ENCODE assay signal across 17 cellular contexts in the genomic region with DNA sequence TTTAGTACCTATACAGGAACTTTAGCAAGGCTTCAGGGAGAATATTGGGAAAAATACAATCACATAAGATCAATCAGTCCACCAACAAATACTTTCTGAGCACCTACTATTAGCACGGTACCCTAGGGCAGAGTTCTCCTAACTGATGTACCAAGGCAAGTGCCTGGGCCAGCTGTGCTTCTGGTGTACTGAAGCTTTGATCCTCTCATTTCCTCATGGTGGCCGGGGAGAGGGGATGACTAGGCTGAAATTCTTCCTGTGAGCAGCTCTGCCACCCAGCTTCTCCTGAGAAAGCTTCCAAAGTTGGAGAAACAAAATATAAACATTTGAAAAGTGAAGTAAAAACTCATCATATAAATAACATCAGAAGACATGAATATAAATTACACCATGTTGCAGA. TPM values are rescaled to one million over a fixed set of nuclear protein-coding genes. Genes with fewer than 3 reads are reported as not detected.
DNase-seq lines count a peak whose midpoint lies in the region; TF ChIP-seq lines count a peak whose summit lies in the region.
"Had no signal": no experiment of that assay in that cellular context is flagged by ENCODE, and none has a peak within 500 bp of the region (broad histone marks: within the 10 kb centered on the region; RNA-seq: fewer than 3 reads in every experiment).

No MANE protein-coding gene starts in this region.

- CTCF ChIA-PET in Caco-2 (lab: Charles Lee) = no interaction called here

- TF ChIP-seq POLR2A in suprapubic skin (IDR thresholded peaks at IDR 0.05) = no peak

- H3K4me1 Mint-ChIP-seq in Caco-2 (ENCODE audit: low read depth, unreplicated experiment) (no peaks in the 10 kb centered on the region), CD14-positive monocyte (no peaks in the 10 kb centered on the region)
- H3K4me1 Mint-ChIP-seq: CD4-positive, CD25-positive, alpha-beta regulatory T cell had no signal

- TF ChIP-seq CTCF in Caco-2 (IDR thresholded peaks at IDR 0.05; ENCODE audit: insufficient read depth in 1 of 2, low read depth in 1 of 2, low read length in 1 of 2, severe bottlenecking in 1 of 2, unreplicated experiment in 1 of 2) = no peak
- TF ChIP-seq CTCF in CD14-positive monocyte (IDR thresholded peaks at IDR 0.05) = no peak
- TF ChIP-seq CTCF in suprapubic skin (IDR thresholded peaks at IDR 0.05) = no peak

- H3K9me3 ChIP-seq in Caco-2 (no peaks in the 10 kb centered on the region), suprapubic skin (no peaks in the 10 kb centered on the region)

- H2BK15ac ChIP-seq in mesendoderm (replicated peaks; ENCODE audit: low read depth) = no peak overlapping the region

- H4K8ac ChIP-seq in mesendoderm (ENCODE audit: low read depth, low read length) = no peak overlapping the region

- no peak overlapping the region for H3K4ac ChIP-seq in mesendoderm (ENCODE audit: low read depth, low read length)

- H3K27ac ChIP-seq in mesendoderm (ENCODE audit: low read depth, low read length) (no peak overlapping the region), suprapubic skin (no peak overlapping the region)

- H3K4me3 Mint-ChIP-seq in Caco-2 (ENCODE audit: unreplicated experiment) (no peak overlapping the region), CD14-positive monocyte (no peak overlapping the region)
- H3K4me3 Mint-ChIP-seq: CD4-positive, CD25-positive, alpha-beta regulatory T cell; CD8-positive, alpha-beta T cell; H9; HFFc6 had no signal

- no peaks in the 10 kb centered on the region for H3K27me3 ChIP-seq in mesendoderm (ENCODE audit: insufficient read depth, low read length, poor library complexity)
- no peaks in the 10 kb centered on the region for H3K27me3 ChIP-seq in Caco-2 (replicated peaks; ENCODE audit: control insufficient read depth, insufficient read depth, low read length)
- H3K27me3 ChIP-seq in suprapubic skin = no peaks in the 10 kb centered on the region

- no peaks in the 10 kb centered on the region for H3K79me1 ChIP-seq in mesendoderm (ENCODE audit: low read length)

- H2BK5ac ChIP-seq in mesendoderm (ENCODE audit: low read length) = no peak overlapping the region

- DNase-seq in H4 (ENCODE audit: low spot score) (peak; percentile 41), NCI-H69 (lab: John Stamatoyannopoulos, UW) (peak; percentile 38), UCSD-AML1 (lab: John Stamatoyannopoulos, UW; ENCODE audit: unreplicated experiment) (peak; percentile 6), mesendoderm (peak; percentile 47), Caco-2 (no peak), CD14-positive monocyte (ENCODE audit: low spot score) (no peak), suprapubic skin (ENCODE audit: low spot score in 2 of 2) (no peak)
- DNase-seq: C1 segment of cervical spinal cord; CD4-positive, CD25-positive, alpha-beta regulatory T cell; CD8-positive, alpha-beta T cell; DMS 273 treated with DMSO at 0.1 percent for 48 hours; DND-41; H9; HFFc6 had no signal

- H3K18ac ChIP-seq in mesendoderm (ENCODE audit: low read length) = no peak overlapping the region

- H3K36me3 ChIP-seq in mesendoderm (ENCODE audit: control insufficient read depth, insufficient read depth, low read length) (no peaks in the 10 kb centered on the region), Caco-2 (ENCODE audit: control insufficient read depth, insufficient read depth, low read length) (no peaks in the 10 kb centered on the region), suprapubic skin (no peaks in the 10 kb centered on the region)

- no peaks in the 10 kb centered on the region for H3K36me3 Mint-ChIP-seq in Caco-2 (ENCODE audit: insufficient read depth, unreplicated experiment)
- no peaks in the 10 kb centered on the region for H3K36me3 Mint-ChIP-seq in CD14-positive monocyte
- H3K36me3 Mint-ChIP-seq: CD4-positive, CD25-positive, alpha-beta regulatory T cell; CD8-positive, alpha-beta T cell had no signal

- no peak overlapping the region for H4K5ac ChIP-seq in mesendoderm (ENCODE audit: low read length)

- H3K4me1 ChIP-seq in mesendoderm (ENCODE audit: control insufficient read depth, low read depth, low read length) (peaks cover 3% of the 10 kb centered on the region), Caco-2 (no peaks in the 10 kb centered on the region), suprapubic skin (peaks cover 6% of the 10 kb centered on the region)

- WGBS in mesendoderm (ENCODE audit: extremely low coverage, insufficient coverage, low lambda C conversion rate) = no CpG with 5 or more reads among the region's 2 CpGs
- 79% methylated on average over 2 of the region's 2 CpGs for WGBS in suprapubic skin

- H3K27me3 Mint-ChIP-seq in Caco-2 (ENCODE audit: insufficient read depth, unreplicated experiment) = no peaks in the 10 kb centered on the region
- H3K27me3 Mint-ChIP-seq in CD14-positive monocyte (ENCODE audit: low read depth in 3 of 3) = peaks cover 0 to 5% (median under 1%) of the 10 kb centered on the region in 3 donors
- H3K27me3 Mint-ChIP-seq: CD4-positive, CD25-positive, alpha-beta regulatory T cell had no signal

- intact Hi-C loops in Caco-2 (cut with micrococcal nuclease; ENCODE audit: unreplicated experiment) (no loop called here), CD14-positive monocyte (cut with micrococcal nuclease) (no loop called here)

- H3K23ac ChIP-seq in mesendoderm (ENCODE audit: low read length) = no peak overlapping the region

- POLR2A ChIA-PET in Caco-2 (lab: Charles Lee) = no interaction called here

- H3K4me2 ChIP-seq in mesendoderm (ENCODE audit: low read length) = no peak overlapping the region

- no peak for TF ChIP-seq EP300 in suprapubic skin (IDR thresholded peaks at IDR 0.05)

- H3K4me3 ChIP-seq in mesendoderm (ENCODE audit: low read length) = no peak overlapping the region
- no peak overlapping the region for H3K4me3 ChIP-seq in Caco-2 (ENCODE audit: low read depth, low read length)
- no peak overlapping the region for H3K4me3 ChIP-seq in suprapubic skin

- BruUV-seq in Caco-2 (replicated peaks; lab: Mats Ljungman, UMichigan) = no TSS peak

- no peak overlapping the region for H2AK5ac ChIP-seq in mesendoderm (ENCODE audit: low read length)

- H3K27ac Mint-ChIP-seq in Caco-2 (ENCODE audit: unreplicated experiment) (no peak overlapping the region), CD14-positive monocyte (no peak overlapping the region)
- H3K27ac Mint-ChIP-seq: CD4-positive, CD25-positive, alpha-beta regulatory T cell; CD8-positive, alpha-beta T cell; HFFc6 had no signal

- no peak overlapping the region for H3K9ac ChIP-seq in mesendoderm (ENCODE audit: low read length)

- H3K56ac ChIP-seq in mesendoderm (ENCODE audit: low read length) = no peak overlapping the region

- H3K9me3 Mint-ChIP-seq in Caco-2 (ENCODE audit: unreplicated experiment) = no peaks in the 10 kb centered on the region
- no peaks in the 10 kb centered on the region for H3K9me3 Mint-ChIP-seq in CD14-positive monocyte
- H3K9me3 Mint-ChIP-seq: CD8-positive, alpha-beta T cell; H9; HFFc6 had no signal

- H3K79me2 ChIP-seq in mesendoderm (ENCODE audit: control insufficient read depth, insufficient read depth, low read length) = no peaks in the 10 kb centered on the region

- H2BK120ac ChIP-seq in mesendoderm (ENCODE audit: low read depth, low read length) = no peak overlapping the region

RNA-seq across cellular contexts. Expression of a gene that starts 49.3 kb away (rescaled TPM):
- not detected in 2 replicates for total RNA-seq in H4 (2014; rRNA removed; shearing (Covaris generic))
- 0.03 TPM for polyA plus RNA-seq in mesendoderm (2013, experiment 1 of 2)
- polyA plus RNA-seq in mesendoderm (2013, experiment 2 of 2) = 0.03 TPM
- total RNA-seq in Caco-2 (2022) (not detected in 2 replicates), suprapubic skin (not detected)
- not detected for polyA plus RNA-seq in CD14-positive monocyte
- total RNA-seq: A172; A673; CD4-positive, CD25-positive, alpha-beta regulatory T cell; CD8-positive, alpha-beta T cell; H9; HFFc6 had no signal
- polyA plus RNA-seq: BJ; CD4-positive, CD25-positive, alpha-beta regulatory T cell had no signal

Comparison
In these comparisons a context has a peak if more than half of its experiments do, and no peak if none do; other contexts are left out.
1. DNase-seq: peak in H4 (single experiment), NCI-H69 (single experiment), UCSD-AML1 (single experiment) and mesendoderm (single experiment); none in Caco-2 (0 of 2), CD14-positive monocyte (single experiment) and suprapubic skin (0 of 2).